ENCODE assay signal across 8 cellular contexts in the genomic region with DNA sequence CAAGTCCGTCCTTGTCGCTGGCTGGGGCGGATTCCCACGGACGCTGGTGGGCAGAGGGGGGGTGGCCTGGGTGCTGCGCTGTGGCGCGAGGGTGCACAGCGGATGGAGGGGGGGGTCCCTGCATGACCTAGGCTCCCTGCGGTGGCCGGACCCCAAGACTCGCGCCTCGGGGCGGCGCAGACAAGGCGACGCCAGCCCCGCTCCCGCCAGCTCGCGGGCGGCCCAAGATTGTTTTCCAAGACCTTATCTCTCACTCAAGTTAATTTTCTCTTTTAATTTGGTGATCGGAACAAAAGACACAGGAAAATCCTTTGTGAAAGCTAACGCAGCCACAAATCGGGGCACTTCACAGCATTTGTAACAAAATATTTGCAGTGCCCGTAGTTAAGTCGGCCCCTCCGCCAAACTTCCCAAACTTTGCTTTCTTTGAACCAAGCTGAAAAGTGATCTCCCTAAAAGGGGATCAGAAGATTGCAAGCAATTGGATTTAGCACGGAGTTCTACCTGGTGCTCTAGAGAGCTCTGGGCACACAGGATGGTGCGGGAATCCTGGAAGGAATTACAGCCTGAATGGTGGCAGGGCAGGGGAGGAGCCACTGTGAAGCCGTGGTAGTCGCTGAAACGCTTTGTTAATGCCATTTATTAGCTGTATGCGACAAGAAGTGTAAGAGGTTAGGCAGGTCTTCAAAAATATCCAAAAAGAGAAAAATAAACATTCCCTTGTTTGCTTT. TPM values are rescaled to one million over a fixed set of nuclear protein-coding genes. Genes with fewer than 3 reads are reported as not detected.
DNase-seq lines count a peak whose midpoint lies in the region; ATAC-seq and TF ChIP-seq lines count a peak whose summit lies in the region.

No MANE protein-coding gene starts in this region.

- H3K27me3 ChIP-seq in cardiac muscle cell (no peaks in the 10 kb centered on the region), subcutaneous abdominal adipose tissue (ENCODE audit: control insufficient read depth in 5 of 5, insufficient read depth in 4 of 5, low read length in 5 of 5) (no peaks in the 10 kb centered on the region)

- intact Hi-C loops in Right ventricle myocardium superior (cut with DNase I), result no loop called here

- H3K4me1 ChIP-seq in cardiac muscle cell (ENCODE audit: low read depth) (peaks cover 29% of the 10 kb centered on the region), subcutaneous abdominal adipose tissue (ENCODE audit: control insufficient read depth in 5 of 5, insufficient read depth in 5 of 5, low read length in 5 of 5) (peaks cover 3 to 53% (median 48%) of the 10 kb centered on the region in 5 donors)

- peak overlapping the region; percentile 46 for H3K4me3 ChIP-seq in cardiac muscle cell
- H3K4me3 ChIP-seq in subcutaneous abdominal adipose tissue (ENCODE audit: low read depth in 1 of 5, low read length in 5 of 5), result peak overlapping the region; percentile 59 to 76 (median 63)

- H3K27ac ChIP-seq in cardiac muscle cell (peak overlapping the region; percentile 100), subcutaneous abdominal adipose tissue (ENCODE audit: low read depth, low read length) (peak overlapping the region; percentile 96)

- ATAC-seq in Right ventricle myocardium superior (ENCODE audit: poor library complexity), result no peak
- no peak for ATAC-seq in GM18867 (IDR thresholded peaks at IDR 0.05; ENCODE audit: unreplicated experiment)

- peak overlapping the region; percentile 39 to 77 (median 66) for H3K9ac ChIP-seq in subcutaneous abdominal adipose tissue (ENCODE audit: low read length in 5 of 5)

- TF ChIP-seq CTCF in cardiac muscle cell (IDR thresholded peaks at IDR 0.05; ENCODE audit: low read depth, low read length), result no peak

- no peaks in the 10 kb centered on the region for H3K36me3 ChIP-seq in cardiac muscle cell
- no peaks in the 10 kb centered on the region for H3K36me3 ChIP-seq in subcutaneous abdominal adipose tissue (ENCODE audit: control insufficient read depth in 5 of 5, insufficient read depth in 5 of 5, low read length in 5 of 5)

- H3K9me3 ChIP-seq in cardiac muscle cell (ENCODE audit: low read depth) (no peaks in the 10 kb centered on the region), subcutaneous abdominal adipose tissue (ENCODE audit: control insufficient read depth in 5 of 5, low read length in 5 of 5) (peaks cover 0 to 11% (median 6%) of the 10 kb centered on the region in 5 donors)

- DNase-seq in cardiac muscle cell (ENCODE audit: low read depth in 1 of 2, low spot score in 1 of 2) (peak in 1 of 2 donors; percentile 50), Right ventricle myocardium superior (no peak), astrocyte of the hippocampus (ENCODE audit: low read depth, low spot score) (peak; percentile 80), kidney tubule cell (ENCODE audit: low spot score) (peak; percentile 47), RKO (ENCODE audit: low spot score) (no peak), AML-193 (lab: John Stamatoyannopoulos, UW) (no peak)

RNA-seq across cellular contexts. Expression of a gene that starts 4.8 kb away (rescaled TPM):
- total RNA-seq in cardiac muscle cell (626 and 780 TPM in 2 replicates), Right ventricle myocardium superior (25.5 TPM)
- polyA plus RNA-seq in cardiac muscle cell, result 409 and 527 TPM in 2 replicates

Comparison
In these comparisons a context has a peak if more than half of its experiments do, and no peak if none do; other contexts are left out.
1. RNA of a gene that starts 4.8 kb away (total RNA-seq): 626 to 780 TPM in cardiac muscle cell; 25.5 TPM in Right ventricle myocardium superior (single experiment); every median in the first group is over 10 times any median in the second.
2. DNase-seq: peak in astrocyte of the hippocampus (single experiment) and kidney tubule cell (single experiment); none in Right ventricle myocardium superior (single experiment), RKO (single experiment) and AML-193 (0 of 2).